In the genomic region with DNA sequence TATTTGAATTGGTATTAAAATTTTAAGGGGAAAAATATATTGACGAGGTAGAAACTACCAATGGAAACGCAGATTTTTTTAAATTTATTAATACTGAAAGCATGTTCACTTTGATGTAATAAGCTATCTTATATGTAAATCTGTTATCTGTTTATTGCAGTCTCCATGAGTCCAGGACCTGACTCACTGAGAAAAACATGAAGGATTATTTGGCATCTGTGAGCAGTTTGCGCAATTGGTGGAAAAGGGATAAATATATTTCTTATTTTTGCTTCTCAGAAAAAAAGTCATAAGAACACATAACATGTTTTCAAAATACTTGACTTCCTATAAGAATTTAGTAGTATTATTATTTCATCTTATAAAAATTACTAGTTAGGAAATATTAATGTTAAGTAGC, we compare ENCODE assay signal across 11 cellular contexts.
"Had no signal": no experiment of that assay in that cellular context is flagged by ENCODE, and none has a peak within 500 bp of the region (broad histone marks: within the 10 kb centered on the region; RNA-seq: fewer than 3 reads in every experiment).

No MANE protein-coding gene starts in this region.

- H3K36me3 ChIP-seq: HAP-1 had no signal

- H3K4me1 ChIP-seq: HAP-1 had no signal

- FAIRE-seq: H1, H54 had no signal

- H3K9ac ChIP-seq: GM23248 had no signal

- H3K27ac ChIP-seq: GM23248 had no signal

- H3K4me3 ChIP-seq: GM23248, GM23338, HAP-1 had no signal

- H3K4me2 ChIP-seq: GM23338 had no signal

- DNase-seq: GM23248, GOT3, H7, H9, HCEC 1CT, HFFc6 had no signal

- H2AFZ ChIP-seq: GM23248, GM23338 had no signal

- H3K9me3 ChIP-seq: HAP-1 had no signal

- ATAC-seq: GM23338, HCT116 had no signal
